Comparison of ENCODE assay signal across 11 cellular contexts in the genomic region with DNA sequence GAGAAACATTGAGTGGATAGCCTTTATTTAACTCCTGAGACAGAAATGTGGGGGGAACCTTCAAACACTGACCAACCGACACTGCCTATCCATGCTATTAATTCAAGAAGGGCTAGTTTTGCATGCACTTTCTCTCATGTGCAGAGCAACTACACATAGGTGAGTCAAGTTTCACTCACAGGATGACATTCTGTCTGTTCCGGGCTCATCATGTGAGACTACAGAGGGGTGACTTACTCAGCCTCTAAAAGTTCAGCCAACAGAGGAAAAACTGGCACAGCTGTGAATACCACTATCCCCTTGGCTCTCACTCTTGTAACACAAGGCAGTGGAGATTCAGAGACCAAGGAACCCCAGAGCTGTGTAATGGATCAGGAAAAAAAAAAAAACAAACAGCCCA. TPM values are rescaled to one million over a fixed set of nuclear protein-coding genes. Genes with fewer than 3 reads are reported as not detected.
DNase-seq lines count a peak whose midpoint lies in the region; ATAC-seq and TF ChIP-seq lines count a peak whose summit lies in the region.
"Had no signal": no experiment of that assay in that cellular context is flagged by ENCODE, and none has a peak within 500 bp of the region (broad histone marks: within the 10 kb centered on the region; RNA-seq: fewer than 3 reads in every experiment).

No MANE protein-coding gene starts in this region.

- H3K27ac ChIP-seq in left ventricle myocardium inferior (replicated peaks) = no peak overlapping the region
- H3K27ac ChIP-seq: vagina had no signal

- DNase-seq in SK-MEL-5 (ENCODE audit: low read depth, low spot score) = peak; percentile 15
- peak; percentile 95 for DNase-seq in kidney tubule cell (ENCODE audit: low spot score)
- no peak for DNase-seq in NCI-H82 treated with DMSO at 0.1 percent for 48 hours (lab: John Stamatoyannopoulos, UW; ENCODE audit: unreplicated experiment)
- DNase-seq in left ventricle myocardium inferior = no peak
- no peak for DNase-seq in NCI-H1092 (lab: John Stamatoyannopoulos, UW)
- DNase-seq: activated CD4-positive, alpha-beta T cell treated with anti-CD3 and anti-CD28 coated beads for 1 hour had no signal

- no peak for TF ChIP-seq CTCF in left ventricle myocardium inferior (IDR thresholded peaks at IDR 0.05; ENCODE audit: borderline replicate concordance)

- no peaks in the 10 kb centered on the region for H3K9me3 ChIP-seq in left ventricle myocardium inferior (replicated peaks)
- H3K9me3 ChIP-seq: vagina had no signal

- H3K4me1 ChIP-seq in left ventricle myocardium inferior = peaks cover 14% of the 10 kb centered on the region

- no peak overlapping the region for H3K4me3 ChIP-seq in left ventricle myocardium inferior
- H3K4me3 ChIP-seq: vagina had no signal

- no peaks in the 10 kb centered on the region for H3K36me3 ChIP-seq in left ventricle myocardium inferior
- H3K36me3 ChIP-seq: vagina had no signal

- in situ Hi-C loops in SK-MEL-5 (cut with HindIII; ENCODE audit: low pct_unique_long_range_greater_than_20kb, low sequenced_read_pairs) = no loop called here

- intact Hi-C loops in left ventricle myocardium inferior (cut with micrococcal nuclease) = no loop called here

- ATAC-seq in GM18858 (IDR thresholded peaks at IDR 0.05; ENCODE audit: unreplicated experiment) (peak; percentile 53), HG02642 (IDR thresholded peaks at IDR 0.05; ENCODE audit: poor library complexity, unreplicated experiment) (peak; percentile 59), HG03025 (IDR thresholded peaks at IDR 0.05; ENCODE audit: low FRiP score, unreplicated experiment) (no peak)

- H3K27me3 ChIP-seq in left ventricle myocardium inferior (ENCODE audit: low read depth) = no peaks in the 10 kb centered on the region
- H3K27me3 ChIP-seq: vagina had no signal

RNA-seq across cellular contexts. Expression of gene BEST3, which starts 13.3 kb away (rescaled TPM):
- not detected in 2 replicates for total RNA-seq in SK-MEL-5 (2014; rRNA removed; shearing (Covaris generic))
- polyA plus RNA-seq in SK-MEL-5 (2015; cell fraction: cytosol; rRNA removed) = not detected in 2 replicates
- not detected in 2 replicates for polyA plus RNA-seq in SK-MEL-5 (2015; cell fraction: nucleus; rRNA removed)
- total RNA-seq in left ventricle myocardium inferior = 0.80 TPM
- total RNA-seq: vagina had no signal
- polyA plus RNA-seq: liver had no signal

RNA-seq across cellular contexts. Expression of gene RAB3IP, which starts 52.9 kb away (rescaled TPM):
- total RNA-seq in SK-MEL-5 (2014; rRNA removed; shearing (Covaris generic)) = 16.5 and 18.8 TPM in 2 replicates
- polyA plus RNA-seq in SK-MEL-5 (2015; cell fraction: cytosol; rRNA removed) = 9.1 and 10.0 TPM in 2 replicates
- polyA plus RNA-seq in SK-MEL-5 (2015; cell fraction: nucleus; rRNA removed) = 7.6 and 14.2 TPM in 2 replicates
- 23.0 TPM for total RNA-seq in left ventricle myocardium inferior

Comparison
In these comparisons a context has a peak if more than half of its experiments do, and no peak if none do; other contexts are left out.
1. DNase-seq: peak in SK-MEL-5 (single experiment) and kidney tubule cell (single experiment); none in NCI-H82 treated with DMSO at 0.1 percent for 48 hours (single experiment), left ventricle myocardium inferior (single experiment) and NCI-H1092 (single experiment).